Comparison of ENCODE assay signal across 1 cellular context in genomic region chr3:154252759-154253638, GRCh38.
TF ChIP-seq lines count a peak whose summit lies in the region.

No MANE protein-coding gene starts in this region.

TF ChIP-seq in HepG2, 621 proteins besides CTCF, POLR2A, EP300 and RAD21 (continued from another document and continues in another):
- TF ChIP-seq ZNF687 (CRISPR knock-in tag; IDR thresholded peaks at IDR 0.05) (peak; percentile 23; the same call in 1 of the 2 replicates), NFYB (CRISPR knock-in tag; IDR thresholded peaks at IDR 0.05) (no peak), PHB2 (IDR thresholded peaks at IDR 0.05; ENCODE audit: partially characterized antibody) (no peak), ZFYVE20 (CRISPR knock-in tag; IDR thresholded peaks at IDR 0.05; ENCODE audit: borderline replicate concordance, low read depth) (no peak), SETDB1 (CRISPR knock-in tag; IDR thresholded peaks at IDR 0.05; ENCODE audit: borderline replicate concordance) (no peak), CREM (IDR thresholded peaks at IDR 0.05) (no peak), CREM (CRISPR knock-in tag; IDR thresholded peaks at IDR 0.05) (no peak), IKZF4 (CRISPR knock-in tag; IDR thresholded peaks at IDR 0.05; ENCODE audit: borderline replicate concordance, low read depth, not compliant biosample characterization) (no peak), EHMT2 (IDR thresholded peaks at IDR 0.05; ENCODE audit: borderline replicate concordance, low read depth, low read length) (no peak), ESRRA (CRISPR knock-in tag; IDR thresholded peaks at IDR 0.05; ENCODE audit: low read depth) (no peak), FOSL1 (CRISPR knock-in tag; IDR thresholded peaks at IDR 0.05; ENCODE audit: borderline replicate concordance) (no peak), JUNB (CRISPR knock-in tag; IDR thresholded peaks at IDR 0.05; ENCODE audit: borderline replicate concordance) (no peak), FOXJ3 (CRISPR knock-in tag; IDR thresholded peaks at IDR 0.05; ENCODE audit: borderline replicate concordance) (no peak), XRCC5 (optimal IDR thresholded peaks at IDR 0.05; ENCODE audit: low read length) (peak; percentile 30), IKZF1 (IDR thresholded peaks at IDR 0.05) (no peak), KDM5B (CRISPR knock-in tag; IDR thresholded peaks at IDR 0.05; ENCODE audit: borderline replicate concordance) (no peak), NFE2L1 (CRISPR knock-in tag; IDR thresholded peaks at IDR 0.05; ENCODE audit: borderline replicate concordance) (no peak), ZNF263 (CRISPR knock-in tag; IDR thresholded peaks at IDR 0.05) (no peak), POGK (CRISPR knock-in tag; conservative IDR thresholded peaks at IDR 0.05) (0 out of 2 replicates have a peak, but pooled peaks have one; percentile 23), ZBTB7B (CRISPR knock-in tag; IDR thresholded peaks at IDR 0.05) (0 out of 2 replicates have a peak, but pooled peaks have one; percentile 34), MTA1 (CRISPR knock-in tag; IDR thresholded peaks at IDR 0.05; ENCODE audit: borderline replicate concordance) (no peak), ATF7-NPFF (CRISPR knock-in tag; IDR thresholded peaks at IDR 0.05; ENCODE audit: low read depth) (no peak), ZNF550 (CRISPR knock-in tag; IDR thresholded peaks at IDR 0.05; ENCODE audit: borderline replicate concordance) (no peak), FOXM1 (CRISPR knock-in tag; IDR thresholded peaks at IDR 0.05) (no peak), ZNF574 (CRISPR knock-in tag; IDR thresholded peaks at IDR 0.05) (0 out of 2 replicates have a peak, but pooled peaks have one; percentile 25), TMF1 (CRISPR knock-in tag; IDR thresholded peaks at IDR 0.05; ENCODE audit: low read depth) (no peak), PAWR (CRISPR knock-in tag; IDR thresholded peaks at IDR 0.05; ENCODE audit: borderline replicate concordance) (no peak), TAF15 (IDR thresholded peaks at IDR 0.05; ENCODE audit: low read depth, low read length, poor library complexity, severe bottlenecking) (no peak), ZNF652 (CRISPR knock-in tag; IDR thresholded peaks at IDR 0.05; ENCODE audit: borderline replicate concordance, low read depth) (no peak), HIC2 (CRISPR knock-in tag; IDR thresholded peaks at IDR 0.05; ENCODE audit: low read depth) (no peak), ZNF839 (CRISPR knock-in tag; IDR thresholded peaks at IDR 0.05; ENCODE audit: borderline replicate concordance) (no peak), RELA (CRISPR knock-in tag; IDR thresholded peaks at IDR 0.05) (no peak), KDM2A (CRISPR knock-in tag; IDR thresholded peaks at IDR 0.05; ENCODE audit: borderline replicate concordance, low read depth) (peak; percentile 71; the same call in 1 of the 2 replicates), PLSCR1 (CRISPR knock-in tag; IDR thresholded peaks at IDR 0.05; ENCODE audit: borderline replicate concordance) (no peak), RXRA (CRISPR knock-in tag; IDR thresholded peaks at IDR 0.05) (no peak), PPARG (CRISPR knock-in tag; conservative IDR thresholded peaks at IDR 0.05) (no peak), UBTF (CRISPR knock-in tag; IDR thresholded peaks at IDR 0.05) (0 out of 2 replicates have a peak, but pooled peaks have one; percentile 18), RNF219 (CRISPR knock-in tag; IDR thresholded peaks at IDR 0.05) (no peak), RARA (CRISPR knock-in tag; IDR thresholded peaks at IDR 0.05) (no peak), ZSCAN31 (CRISPR knock-in tag; IDR thresholded peaks at IDR 0.05; ENCODE audit: low read depth) (peak; percentile 98), ZNF776 (CRISPR knock-in tag; IDR thresholded peaks at IDR 0.05) (no peak), ZNF281 (CRISPR knock-in tag; IDR thresholded peaks at IDR 0.05; ENCODE audit: borderline replicate concordance) (no peak), ARNTL (CRISPR knock-in tag; IDR thresholded peaks at IDR 0.05) (no peak), MEIS2 (CRISPR knock-in tag; IDR thresholded peaks at IDR 0.05) (no peak), ZNF30 (CRISPR knock-in tag; IDR thresholded peaks at IDR 0.05) (no peak), ZNF333 (CRISPR knock-in tag; IDR thresholded peaks at IDR 0.05; ENCODE audit: borderline replicate concordance) (no peak), TEAD3 (CRISPR knock-in tag; optimal IDR thresholded peaks at IDR 0.05; ENCODE audit: borderline replicate concordance) (peak; percentile 23), ZNF296 (CRISPR knock-in tag; conservative IDR thresholded peaks at IDR 0.05) (no peak)
